ENCODE assay signal across 8 cellular contexts in the genomic region with DNA sequence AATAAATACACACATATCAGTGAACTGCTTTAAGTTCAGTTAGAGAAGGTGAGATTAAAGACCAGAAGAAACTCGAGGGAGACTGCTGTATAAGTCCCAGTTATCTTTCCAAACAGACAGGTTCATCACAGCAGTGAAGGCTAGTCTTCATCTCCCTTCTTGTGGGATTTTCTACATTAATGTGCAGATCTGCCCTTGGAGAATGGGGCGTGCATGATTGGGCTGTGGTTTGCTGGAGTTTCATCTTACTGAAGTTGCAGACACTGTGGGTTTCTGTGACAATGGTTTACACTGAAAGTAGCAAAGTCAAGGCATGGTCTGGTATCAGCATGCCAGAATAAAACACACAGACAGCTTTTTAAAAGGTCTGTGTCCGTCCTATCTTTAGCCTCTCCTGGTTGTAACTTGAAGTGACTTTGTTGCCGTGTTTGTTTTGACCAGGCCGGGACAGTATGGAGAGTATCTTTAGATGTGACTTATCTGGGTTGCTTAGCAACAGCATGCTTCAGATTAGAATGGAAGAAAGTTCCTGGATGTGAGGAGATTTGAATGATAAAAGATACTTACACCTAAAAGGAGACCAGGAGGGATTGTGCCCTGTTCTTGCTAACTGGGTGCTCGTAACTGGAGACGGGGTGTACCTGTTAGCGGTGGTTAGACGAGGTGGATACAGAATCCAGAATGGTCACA. TPM values are rescaled to one million over a fixed set of nuclear protein-coding genes. Genes with fewer than 3 reads are reported as not detected.
DNase-seq lines count a peak whose midpoint lies in the region; ATAC-seq, FAIRE-seq and TF ChIP-seq lines count a peak whose summit lies in the region.

No MANE protein-coding gene starts in this region.

- H3K4me3 Mint-ChIP-seq in T-helper 2 cell treated with Interferon-gamma antibody and Interleukin-4, amounts not matched to agents 5 μg/mL and 100 μg/mL, for 36 hours: peak overlapping the region; percentile 74

- DNase-seq in GM12892 (ENCODE audit: insufficient read length) (no peak), fibroblast of villous mesenchyme (ENCODE audit: low read depth) (no peak), skeletal muscle cell (ENCODE audit: low read depth) (no peak), GDM1 (lab: John Stamatoyannopoulos, UW) (no peak), GM13977 (ENCODE audit: low spot score) (no peak), putamen (ENCODE audit: low spot score) (no peak)
- peak; percentile 40 for DNase-seq in T-helper 2 cell treated with Interferon-gamma antibody and Interleukin-4, amounts not matched to agents 5 μg/mL and 100 μg/mL, for 36 hours (ENCODE audit: low spot score)

- peak; percentile 24 for FAIRE-seq in GM12892 (lab: Jason Lieb, UNC)

- H3K4me1 Mint-ChIP-seq in T-helper 2 cell treated with Interferon-gamma antibody and Interleukin-4, amounts not matched to agents 5 μg/mL and 100 μg/mL, for 36 hours (ENCODE audit: low read depth): peaks cover 43% of the 10 kb centered on the region

- H3K27me3 Mint-ChIP-seq in T-helper 2 cell treated with Interferon-gamma antibody and Interleukin-4, amounts not matched to agents 5 μg/mL and 100 μg/mL, for 36 hours (ENCODE audit: low read depth): no peaks in the 10 kb centered on the region

- no peak for TF ChIP-seq POLR2A in GM12892 (IDR thresholded peaks at IDR 0.05; ENCODE audit: low read depth, low read length)

- in situ Hi-C loops in GM13977 (cut with MboI; ENCODE audit: low pct_unique_long_range_greater_than_20kb, low sequenced_read_pairs, unreplicated experiment): no loop called here

- peaks cover 11% of the 10 kb centered on the region for H3K36me3 Mint-ChIP-seq in T-helper 2 cell treated with Interferon-gamma antibody and Interleukin-4, amounts not matched to agents 5 μg/mL and 100 μg/mL, for 36 hours (ENCODE audit: low read depth)

- no peaks in the 10 kb centered on the region for H3K9me3 Mint-ChIP-seq in T-helper 2 cell treated with Interferon-gamma antibody and Interleukin-4, amounts not matched to agents 5 μg/mL and 100 μg/mL, for 36 hours

- TF ChIP-seq CTCF in fibroblast of villous mesenchyme (IDR thresholded peaks at IDR 0.05; ENCODE audit: insufficient read depth, low read depth, low read length) (no peak), GM13977 (IDR thresholded peaks at IDR 0.05; ENCODE audit: extremely low read depth, insufficient read depth, missing control alignments) (no peak)

- H3K4me3 ChIP-seq in fibroblast of villous mesenchyme (ENCODE audit: low read depth, low read length) (peak overlapping the region; percentile 91), skeletal muscle cell (ENCODE audit: low read depth, low read length) (peak overlapping the region; percentile 73)

- peak overlapping the region; percentile 74 for H3K27ac Mint-ChIP-seq in T-helper 2 cell treated with Interferon-gamma antibody and Interleukin-4, amounts not matched to agents 5 μg/mL and 100 μg/mL, for 36 hours

- no peak for ATAC-seq in GM19452 (IDR thresholded peaks at IDR 0.05; ENCODE audit: unreplicated experiment)

RNA-seq across cellular contexts. Expression of a gene that starts 16.1 kb away (rescaled TPM):
- 16.8 TPM for polyA plus RNA-seq in GM12892 (2012; ENCODE audit: missing spikeins)
- 10.0 and 16.8 TPM in 2 replicates for total RNA-seq in fibroblast of villous mesenchyme

RNA-seq across cellular contexts. Expression of a gene that starts 16.2 kb away (rescaled TPM):
- 2.0 TPM for polyA plus RNA-seq in GM12892 (2012; ENCODE audit: missing spikeins)
- total RNA-seq in fibroblast of villous mesenchyme: 3.2 and 5.2 TPM in 2 replicates

RNA-seq across cellular contexts. Expression of a gene that starts 35.7 kb away (rescaled TPM):
- not detected for polyA plus RNA-seq in GM12892 (2012; ENCODE audit: missing spikeins)
- total RNA-seq in fibroblast of villous mesenchyme: not detected in 2 replicates

RNA-seq across cellular contexts. Expression of a gene that starts 41.3 kb away (rescaled TPM):
- polyA plus RNA-seq in GM12892 (2012; ENCODE audit: missing spikeins): 7.2 TPM
- total RNA-seq in fibroblast of villous mesenchyme: 14.5 and 22.0 TPM in 2 replicates

RNA-seq across cellular contexts. Expression of a gene that starts 58.5 kb away (rescaled TPM):
- polyA plus RNA-seq in GM12892 (2012; ENCODE audit: missing spikeins): 7.5 TPM
- 8.1 and 8.6 TPM in 2 replicates for total RNA-seq in fibroblast of villous mesenchyme
